In genomic region chr3:33096103-33096868, GRCh38 we compare ENCODE assay signal across 8 cellular contexts. TPM values are rescaled to one million over a fixed set of nuclear protein-coding genes. Genes with fewer than 3 reads are reported as not detected.
DNase-seq lines count a peak whose midpoint lies in the region; ATAC-seq and TF ChIP-seq lines count a peak whose summit lies in the region.

No MANE protein-coding gene starts in this region.

- peak overlapping the region; percentile 75 for H3K27ac ChIP-seq in subcutaneous abdominal adipose tissue (ENCODE audit: low read depth, low read length)

- no peaks in the 10 kb centered on the region for H3K27me3 ChIP-seq in subcutaneous abdominal adipose tissue (ENCODE audit: control insufficient read depth in 5 of 5, insufficient read depth in 4 of 5, low read length in 5 of 5)

- H3K4me3 ChIP-seq in subcutaneous abdominal adipose tissue (ENCODE audit: low read depth in 1 of 5, low read length in 5 of 5), result peak overlapping the region; percentile 90 to 98 (median 96)

- H3K4me1 ChIP-seq in subcutaneous abdominal adipose tissue (ENCODE audit: control insufficient read depth in 5 of 5, insufficient read depth in 5 of 5, low read length in 5 of 5), result peaks cover 0 to 26% (median 19%) of the 10 kb centered on the region in 5 donors

- H3K9me3 ChIP-seq in subcutaneous abdominal adipose tissue (ENCODE audit: control insufficient read depth in 5 of 5, low read length in 5 of 5), result no peaks in the 10 kb centered on the region

- TF ChIP-seq POLR2A in erythroblast (IDR thresholded peaks at IDR 0.05; ENCODE audit: low read length), result no peak

- H3K9ac ChIP-seq in subcutaneous abdominal adipose tissue (ENCODE audit: low read length in 5 of 5), result peak overlapping the region; percentile 73 to 91 (median 83)

- H3K36me3 ChIP-seq in subcutaneous abdominal adipose tissue (ENCODE audit: control insufficient read depth in 5 of 5, insufficient read depth in 5 of 5, low read length in 5 of 5), result peaks cover 0 to 25% (median 24%) of the 10 kb centered on the region in 5 donors

- DNase-seq in NCI-H2227 (lab: John Stamatoyannopoulos, UW; ENCODE audit: unreplicated experiment) (peak; percentile 33), NCI-H2227 treated with DMSO at 0.1 percent for 48 hours (lab: John Stamatoyannopoulos, UW) (no peak), NCI-H526 treated with DMSO at 0.1 percent for 48 hours (lab: John Stamatoyannopoulos, UW) (peak; percentile 22), activated T-cell treated with anti-CD3 and anti-CD28 coated beads for 4 hours (peak; percentile 11), erythroblast (lab: John Stamatoyannopoulos, UW) (peak; percentile 82 to 87), mucosa of gallbladder (ENCODE audit: low spot score) (peak; percentile 31)

- peak; percentile 42 for ATAC-seq in HG02884 (IDR thresholded peaks at IDR 0.05; ENCODE audit: unreplicated experiment)

RNA-seq across cellular contexts. Expression of gene GLB1, which starts 0.7 kb away (rescaled TPM):
- total RNA-seq in mucosa of gallbladder, result 105 TPM

RNA-seq across cellular contexts. Expression of gene TMPPE, which starts 0.7 kb away (rescaled TPM):
- total RNA-seq in mucosa of gallbladder, result 16.0 TPM

RNA-seq across cellular contexts. Expression of gene CRTAP, which starts 17.5 kb away (rescaled TPM):
- 211 TPM for total RNA-seq in mucosa of gallbladder
